In the genomic region with DNA sequence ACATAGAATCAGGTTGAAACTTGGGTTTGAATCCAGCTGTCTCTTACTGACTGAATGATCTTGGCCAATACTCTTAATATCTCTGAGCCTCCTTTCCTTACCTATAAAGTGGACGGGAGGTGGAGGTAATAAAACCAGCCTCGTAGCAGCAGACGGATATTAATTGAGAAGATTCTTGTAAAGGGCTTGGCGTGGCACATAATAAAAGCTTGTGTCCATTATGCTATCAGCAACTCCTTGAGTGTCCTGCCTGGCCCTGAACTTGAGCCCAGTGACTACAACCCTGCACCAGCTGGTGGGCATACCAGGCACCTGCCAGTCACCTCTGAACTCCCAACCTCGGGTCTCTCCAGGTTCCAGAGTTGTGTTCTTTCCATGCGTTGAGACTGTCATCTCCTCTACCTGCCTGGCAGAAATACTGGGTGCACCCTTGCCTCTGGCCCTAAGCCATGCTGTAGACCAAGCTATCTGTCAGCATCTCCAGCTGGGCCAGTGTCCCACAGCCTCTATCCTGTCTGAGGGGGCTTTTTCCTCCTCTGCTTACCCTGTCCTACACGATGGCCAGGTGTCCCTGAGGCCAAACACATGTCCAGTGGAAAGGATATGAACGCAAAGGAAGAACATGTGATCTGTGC, we compare ENCODE assay signal across 1 cellular context.
TF ChIP-seq lines count a peak whose summit lies in the region.

No MANE protein-coding gene starts in this region.

TF ChIP-seq in H1, 55 proteins besides CTCF, POLR2A, EP300 and RAD21:
- no peak for TF ChIP-seq RBBP5 (IDR thresholded peaks at IDR 0.05; ENCODE audit: borderline replicate concordance, low read depth, low read length)
- no peak for TF ChIP-seq CHD1 (IDR thresholded peaks at IDR 0.05; ENCODE audit: low read depth, low read length)
- no peak for TF ChIP-seq TBP (IDR thresholded peaks at IDR 0.05; ENCODE audit: low read depth, low read length)
- TF ChIP-seq RNF2 (IDR thresholded peaks at IDR 0.05; ENCODE audit: borderline replicate concordance, low read depth, low read length, missing control alignments, poor library complexity, severe bottlenecking) = no peak
- no peak for TF ChIP-seq SP2 (IDR thresholded peaks at IDR 0.05; ENCODE audit: low read length)
- no peak for TF ChIP-seq SP1 (IDR thresholded peaks at IDR 0.05; ENCODE audit: low read depth, low read length)
- TF ChIP-seq BACH1 (IDR thresholded peaks at IDR 0.05; ENCODE audit: low read length) = no peak
- TF ChIP-seq, protein P1, sequence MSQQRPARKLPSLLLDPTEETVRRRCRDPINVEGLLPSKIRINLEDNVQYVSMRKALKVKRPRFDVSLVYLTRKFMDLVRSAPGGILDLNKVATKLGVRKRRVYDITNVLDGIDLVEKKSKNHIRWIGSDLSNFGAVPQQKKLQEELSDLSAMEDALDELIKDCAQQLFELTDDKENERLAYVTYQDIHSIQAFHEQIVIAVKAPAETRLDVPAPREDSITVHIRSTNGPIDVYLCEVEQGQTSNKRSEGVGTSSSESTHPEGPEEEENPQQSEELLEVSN (IDR thresholded peaks at IDR 0.05) = no peak
- no peak for TF ChIP-seq CBX5 (IDR thresholded peaks at IDR 0.05; ENCODE audit: low read depth, low read length)
- TF ChIP-seq CREB1 (IDR thresholded peaks at IDR 0.05) = no peak
- TF ChIP-seq SIRT6 (IDR thresholded peaks at IDR 0.05; ENCODE audit: low read length) = no peak
- no peak for TF ChIP-seq NANOG (IDR thresholded peaks at IDR 0.05; ENCODE audit: insufficient read depth, low read depth, low read length, poor library complexity, severe bottlenecking)
- no peak for TF ChIP-seq POU5F1 (IDR thresholded peaks at IDR 0.05; ENCODE audit: low read depth, low read length)
- TF ChIP-seq TAF1 (IDR thresholded peaks at IDR 0.05; ENCODE audit: low read depth, low read length) = no peak
- TF ChIP-seq GTF2F1 (IDR thresholded peaks at IDR 0.05; ENCODE audit: borderline replicate concordance, low read depth, low read length) = no peak
- no peak for TF ChIP-seq CHD2 (IDR thresholded peaks at IDR 0.05; ENCODE audit: low read length)
- no peak for TF ChIP-seq CTBP2 (IDR thresholded peaks at IDR 0.05; ENCODE audit: borderline replicate concordance, insufficient read depth, insufficient read length, low read length)
